ENCODE assay signal across 27 cellular contexts in the genomic region with DNA sequence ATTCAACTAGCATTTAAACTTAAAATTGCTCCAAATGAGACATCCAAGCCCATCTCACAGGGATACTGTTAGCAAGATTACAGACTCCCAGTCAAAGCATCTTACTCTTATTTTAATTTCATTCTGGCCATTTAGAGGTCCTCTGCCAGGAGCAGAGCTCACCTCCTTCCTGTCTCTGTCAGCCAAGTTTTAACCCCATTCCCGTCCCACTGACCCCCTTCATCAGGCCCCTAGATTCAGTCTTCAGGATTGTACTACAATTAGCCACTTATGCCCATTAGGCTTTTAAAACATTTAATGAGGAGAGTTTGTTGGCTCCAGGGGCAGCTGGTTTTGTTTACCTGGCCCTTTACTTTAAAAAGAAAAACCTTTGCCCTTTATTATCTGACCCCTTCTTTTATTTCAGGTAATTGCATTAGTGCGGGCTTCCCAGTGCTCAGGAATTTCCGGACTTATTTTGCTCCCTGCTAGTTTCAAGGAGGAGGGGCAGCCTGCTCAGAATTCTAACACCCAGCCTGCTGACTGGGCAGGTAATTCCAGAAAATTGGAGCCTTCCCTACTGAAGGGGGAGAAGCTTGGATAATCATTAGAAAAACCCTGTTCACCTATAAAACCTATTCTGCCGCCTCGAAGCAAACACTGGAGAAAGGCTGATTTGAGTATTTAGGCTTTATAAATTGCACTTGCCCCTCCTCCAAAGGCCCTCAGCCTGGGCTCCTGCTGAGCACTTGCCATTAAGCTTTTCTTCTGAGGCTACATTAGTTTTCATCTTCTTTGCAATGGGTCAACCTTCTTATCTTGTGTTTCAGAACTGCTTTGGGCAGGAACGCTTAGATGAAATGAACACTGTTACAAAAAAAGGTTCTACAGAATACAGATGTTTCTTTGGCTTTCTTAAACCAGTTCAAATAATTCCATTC.
A peak's percentile ranks its signal among the peaks of the same experiment; 100 is the strongest.
DNase-seq lines count a peak whose midpoint lies in the region; ATAC-seq and TF ChIP-seq lines count a peak whose summit lies in the region.
"Had no signal": no experiment of that assay in that cellular context is flagged by ENCODE, and none has a peak within 500 bp of the region (broad histone marks: within the 10 kb centered on the region; RNA-seq: fewer than 3 reads in every experiment).

No MANE protein-coding gene starts in this region.

- H3K27me3 ChIP-seq in HUES48 (ENCODE audit: control insufficient read depth, insufficient read depth, low read length) (no peaks in the 10 kb centered on the region), iPS-20b (ENCODE audit: insufficient read depth, low read length) (no peaks in the 10 kb centered on the region), esophagus squamous epithelium (no peaks in the 10 kb centered on the region), upper lobe of left lung (no peaks in the 10 kb centered on the region)
- H3K27me3 ChIP-seq: ascending aorta, gastroesophageal sphincter, testis, uterus had no signal

- H3K36me3 ChIP-seq in HUES48 (ENCODE audit: control insufficient read depth, insufficient read depth, low read length) (no peaks in the 10 kb centered on the region), iPS-20b (ENCODE audit: insufficient read depth, low read depth, low read length) (no peaks in the 10 kb centered on the region), esophagus squamous epithelium (no peaks in the 10 kb centered on the region), upper lobe of left lung (no peaks in the 10 kb centered on the region)
- H3K36me3 ChIP-seq: ascending aorta, gastroesophageal sphincter, neutrophil, uterus had no signal

- WGBS in esophagus squamous epithelium, 2 donors: 22 to 33% methylated on average over 4 to 6 of the region's 6 CpGs
- 43 to 46% methylated on average over 6 of the region's 6 CpGs for WGBS in upper lobe of left lung, 2 donors

- no peaks in the 10 kb centered on the region for H3K36me3 Mint-ChIP-seq in progenitor cell of endocrine pancreas (ENCODE audit: insufficient read depth)
- H3K36me3 Mint-ChIP-seq: activated naive CD8-positive, alpha-beta T cell had no signal

- no peaks in the 10 kb centered on the region for H3K9me3 Mint-ChIP-seq in progenitor cell of endocrine pancreas (ENCODE audit: low read depth)

- peak overlapping the region; percentile 31 for H3K27ac Mint-ChIP-seq in progenitor cell of endocrine pancreas
- H3K27ac Mint-ChIP-seq: activated CD4-positive, alpha-beta T cell treated with anti-CD3 and anti-CD28 coated beads for 36 hours; activated naive CD8-positive, alpha-beta T cell had no signal

- DNase-seq in SW480 (ENCODE audit: low spot score) (peak; percentile 56), progenitor cell of endocrine pancreas (ENCODE audit: low spot score, unreplicated experiment) (no peak), esophagus squamous epithelium (lab: John Stamatoyannopoulos, UW) (no peak), upper lobe of left lung (no peak), omental fat pad (ENCODE audit: low spot score) (no peak)
- DNase-seq: activated CD4-positive, alpha-beta T cell treated with anti-CD3 and anti-CD28 coated beads for 36 hours; activated CD8-positive, alpha-beta memory T cell treated with anti-CD3 and anti-CD28 coated beads for 24 hours; activated effector memory CD4-positive, alpha-beta T cell treated with Interleukin-2 at 50 U/mL for 16 hours; C1 segment of cervical spinal cord; Calu3; cortex of kidney; DND-41; IMR-90; NCI-H1048; NCI-H1930; NCI-H345; NCI-H82; SK-N-SH; stimulated activated naive CD8-positive, alpha-beta T cell treated with anti-CD3 and anti-CD28 coated beads, Interleukin-15, Interleukin-2, amounts not matched to agents 100 U/mL and 50 U/mL, for 24 hours; testis; uterus had no signal

- H3K27ac ChIP-seq in HUES48 (ENCODE audit: low read depth, low read length) (peak overlapping the region; percentile 80), iPS-20b (ENCODE audit: low read length) (peak overlapping the region; percentile 65), esophagus squamous epithelium (no peak overlapping the region), upper lobe of left lung (no peak overlapping the region)
- H3K27ac ChIP-seq: ascending aorta, gastroesophageal sphincter, neutrophil, testis, uterus had no signal

- ATAC-seq in upper lobe of left lung (ENCODE audit: low FRiP score in 2 of 2) (no peak), omental fat pad (ENCODE audit: low FRiP score) (no peak)
- ATAC-seq: activated CD4-positive, alpha-beta T cell treated with anti-CD3 and anti-CD28 coated beads for 36 hours; gastroesophageal sphincter; stimulated activated naive CD8-positive, alpha-beta T cell treated with anti-CD3 and anti-CD28 coated beads, Interleukin-15, Interleukin-2, amounts not matched to agents 100 U/mL and 50 U/mL, for 24 hours had no signal

- intact Hi-C loops in esophagus squamous epithelium (cut with DNase I): no loop called here

- H3K4me3 Mint-ChIP-seq in progenitor cell of endocrine pancreas (ENCODE audit: low read depth): peak overlapping the region; percentile 7
- H3K4me3 Mint-ChIP-seq: activated CD4-positive, alpha-beta T cell treated with anti-CD3 and anti-CD28 coated beads for 36 hours; activated naive CD8-positive, alpha-beta T cell had no signal

- peaks cover 1% of the 10 kb centered on the region for H3K27me3 Mint-ChIP-seq in progenitor cell of endocrine pancreas

- peak overlapping the region; percentile 40; the same call in 1 of the 2 replicates for H3K4me3 ChIP-seq in HUES48 (ENCODE audit: low read depth, low read length)
- H3K4me3 ChIP-seq in iPS-20b (ENCODE audit: low read length): peak overlapping the region; percentile 50; the same call in 1 of the 2 replicates
- no peak overlapping the region for H3K4me3 ChIP-seq in esophagus squamous epithelium
- H3K4me3 ChIP-seq in upper lobe of left lung: no peak overlapping the region
- H3K4me3 ChIP-seq: ascending aorta, gastroesophageal sphincter, testis, uterus had no signal

- H3K4me1 ChIP-seq in HUES48 (ENCODE audit: control insufficient read depth, insufficient read depth, low read length) (peaks cover 20% of the 10 kb centered on the region), iPS-20b (ENCODE audit: insufficient read depth, low read length) (peaks cover 25% of the 10 kb centered on the region), esophagus squamous epithelium (no peaks in the 10 kb centered on the region), upper lobe of left lung (no peaks in the 10 kb centered on the region)
- H3K4me1 ChIP-seq: ascending aorta, gastroesophageal sphincter, testis, uterus had no signal

- H3K9me3 ChIP-seq in HUES48 (ENCODE audit: control insufficient read depth, insufficient read depth, low read length) (no peaks in the 10 kb centered on the region), iPS-20b (ENCODE audit: insufficient read depth, low read depth, low read length) (no peaks in the 10 kb centered on the region), esophagus squamous epithelium (no peaks in the 10 kb centered on the region), upper lobe of left lung (no peaks in the 10 kb centered on the region)
- H3K9me3 ChIP-seq: ascending aorta, gastroesophageal sphincter, neutrophil, SK-N-SH, testis, uterus had no signal

- peaks cover 20% of the 10 kb centered on the region for H3K4me1 Mint-ChIP-seq in progenitor cell of endocrine pancreas (ENCODE audit: low read depth)
- H3K4me1 Mint-ChIP-seq: activated CD4-positive, alpha-beta T cell treated with anti-CD3 and anti-CD28 coated beads for 36 hours had no signal

- TF ChIP-seq POLR2A in esophagus squamous epithelium (IDR thresholded peaks at IDR 0.05): no peak
- TF ChIP-seq POLR2A in upper lobe of left lung (IDR thresholded peaks at IDR 0.05): no peak

- TF ChIP-seq EP300 in upper lobe of left lung (IDR thresholded peaks at IDR 0.05): no peak

- TF ChIP-seq CTCF in progenitor cell of endocrine pancreas (IDR thresholded peaks at IDR 0.05; ENCODE audit: unreplicated experiment) (no peak), esophagus squamous epithelium (IDR thresholded peaks at IDR 0.05) (no peak), upper lobe of left lung (IDR thresholded peaks at IDR 0.05) (no peak), omental fat pad (IDR thresholded peaks at IDR 0.05) (no peak)

- H3K9ac ChIP-seq in HUES48 (ENCODE audit: low read depth, low read length) (no peak overlapping the region), iPS-20b (ENCODE audit: low read depth, low read length) (peak overlapping the region; percentile 23; the same call in 1 of the 2 replicates)
- H3K9ac ChIP-seq: SK-N-SH had no signal

Comparison
In these comparisons a context has a peak if more than half of its experiments do, and no peak if none do; other contexts are left out.
1. H3K27ac ChIP-seq: peak in HUES48 (single experiment) and iPS-20b (single experiment); none in esophagus squamous epithelium (0 of 4) and upper lobe of left lung (0 of 4).
2. H3K4me3 ChIP-seq: peak in HUES48 (single experiment) and iPS-20b (single experiment); none in esophagus squamous epithelium (0 of 4) and upper lobe of left lung (0 of 4).